ENCODE assay signal across 8 cellular contexts in the genomic region with DNA sequence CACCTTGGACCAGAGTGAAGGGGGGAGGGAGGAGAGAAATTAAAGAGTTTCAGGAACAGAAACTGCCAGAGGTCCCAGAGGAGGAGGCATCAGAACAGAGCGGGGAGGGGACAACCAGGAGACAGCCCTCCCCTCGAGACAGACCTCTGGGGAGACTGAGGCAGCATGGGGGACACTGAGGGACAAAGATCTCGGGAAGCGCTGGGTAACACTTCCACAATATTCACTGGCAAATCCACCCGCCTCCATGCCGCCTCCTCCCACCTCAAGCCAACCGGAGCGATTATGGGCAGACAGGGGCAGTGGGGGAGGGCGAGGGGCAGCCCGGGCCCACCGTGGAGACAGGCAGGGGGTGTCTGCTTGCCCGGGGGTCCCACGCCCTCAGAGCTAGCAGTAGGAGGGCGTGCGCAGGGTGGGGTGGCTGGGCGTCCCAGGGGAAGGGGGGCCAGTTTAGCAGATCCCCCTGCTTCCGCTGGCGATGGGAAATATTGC. TPM values are rescaled to one million over a fixed set of nuclear protein-coding genes. Genes with fewer than 3 reads are reported as not detected.
DNase-seq lines count a peak whose midpoint lies in the region; ATAC-seq and TF ChIP-seq lines count a peak whose summit lies in the region.

No MANE protein-coding gene starts in this region.

- no peak for TF ChIP-seq CTCF in thoracic aorta (IDR thresholded peaks at IDR 0.05)

- H3K27me3 ChIP-seq in iPS-20b (ENCODE audit: insufficient read depth, low read length) (peaks cover 17% of the 10 kb centered on the region; the same call in 1 of the 2 replicates), thoracic aorta (replicated peaks; ENCODE audit: insufficient read depth) (no peaks in the 10 kb centered on the region)

- H3K9me3 Mint-ChIP-seq in T-helper 2 cell treated with Interferon-gamma antibody and Interleukin-4, amounts not matched to agents 5 μg/mL and 100 μg/mL, for 36 hours, result no peaks in the 10 kb centered on the region
- H3K9me3 Mint-ChIP-seq in activated CD4-positive, alpha-beta memory T cell treated with anti-CD3 and anti-CD28 coated beads, Interleukin-2, amount 10 ng/mL, durations not matched to agents 7 days and 5 days, result no peaks in the 10 kb centered on the region

- peaks cover 2% of the 10 kb centered on the region for H3K36me3 Mint-ChIP-seq in T-helper 2 cell treated with Interferon-gamma antibody and Interleukin-4, amounts not matched to agents 5 μg/mL and 100 μg/mL, for 36 hours (ENCODE audit: low read depth)
- peaks cover 2% of the 10 kb centered on the region for H3K36me3 Mint-ChIP-seq in activated CD4-positive, alpha-beta memory T cell treated with anti-CD3 and anti-CD28 coated beads, Interleukin-2, amount 10 ng/mL, durations not matched to agents 7 days and 5 days (ENCODE audit: low read depth)

- DNase-seq in T-helper 2 cell treated with Interferon-gamma antibody and Interleukin-4, amounts not matched to agents 5 μg/mL and 100 μg/mL, for 36 hours (ENCODE audit: low spot score), result no peak
- DNase-seq in T-helper 2 cell, result no peak
- DNase-seq in activated CD4-positive, alpha-beta memory T cell treated with anti-CD3 and anti-CD28 coated beads, Interleukin-2, amount 10 ng/mL, durations not matched to agents 7 days and 5 days, result no peak
- DNase-seq in thoracic aorta (ENCODE audit: low spot score), result no peak
- no peak for DNase-seq in NCI-H446 treated with DMSO at 0.1 percent for 48 hours (lab: John Stamatoyannopoulos, UW)
- DNase-seq in effector CD8-positive, alpha-beta T cell (lab: John Stamatoyannopoulos, UW), result no peak
- DNase-seq in T1000 (lab: John Stamatoyannopoulos, UW), result no peak

- H3K9me3 ChIP-seq in iPS-20b (ENCODE audit: insufficient read depth, low read depth, low read length) (no peaks in the 10 kb centered on the region), thoracic aorta (no peaks in the 10 kb centered on the region)

- H3K36me3 ChIP-seq in iPS-20b (ENCODE audit: insufficient read depth, low read depth, low read length) (peaks cover 8% of the 10 kb centered on the region; the same call in 1 of the 2 replicates), thoracic aorta (no peaks in the 10 kb centered on the region)

- peaks cover 38% of the 10 kb centered on the region for H3K4me1 Mint-ChIP-seq in T-helper 2 cell treated with Interferon-gamma antibody and Interleukin-4, amounts not matched to agents 5 μg/mL and 100 μg/mL, for 36 hours (ENCODE audit: low read depth)
- peaks cover 55% of the 10 kb centered on the region for H3K4me1 Mint-ChIP-seq in activated CD4-positive, alpha-beta memory T cell treated with anti-CD3 and anti-CD28 coated beads, Interleukin-2, amount 10 ng/mL, durations not matched to agents 7 days and 5 days

- peaks cover 42% of the 10 kb centered on the region for H3K27me3 Mint-ChIP-seq in T-helper 2 cell treated with Interferon-gamma antibody and Interleukin-4, amounts not matched to agents 5 μg/mL and 100 μg/mL, for 36 hours (ENCODE audit: low read depth)
- H3K27me3 Mint-ChIP-seq in activated CD4-positive, alpha-beta memory T cell treated with anti-CD3 and anti-CD28 coated beads, Interleukin-2, amount 10 ng/mL, durations not matched to agents 7 days and 5 days, result peaks cover 44% of the 10 kb centered on the region

- peak overlapping the region; percentile 56 for H3K27ac Mint-ChIP-seq in T-helper 2 cell treated with Interferon-gamma antibody and Interleukin-4, amounts not matched to agents 5 μg/mL and 100 μg/mL, for 36 hours
- no peak overlapping the region for H3K27ac Mint-ChIP-seq in activated CD4-positive, alpha-beta memory T cell treated with anti-CD3 and anti-CD28 coated beads, Interleukin-2, amount 10 ng/mL, durations not matched to agents 7 days and 5 days

- ATAC-seq in thoracic aorta (ENCODE audit: insufficient number of reproducible peaks, low FRiP score, low read depth), result no peak

- H3K4me3 ChIP-seq in iPS-20b (ENCODE audit: low read length) (peak overlapping the region; percentile 85), thoracic aorta (peak overlapping the region; percentile 92)

- POLR2A ChIA-PET in activated CD4-positive, alpha-beta memory T cell treated with anti-CD3 and anti-CD28 coated beads, Interleukin-2, amount 10 ng/mL, durations not matched to agents 7 days and 5 days (lab: Charles Lee), result interaction anchor here (0.6 to 1.0 kb wide), 3 partner anchors 16 to 715 kb away, joined by 3 read pairs; a partner anchor contains a TSS

- H3K27ac ChIP-seq in iPS-20b (ENCODE audit: low read length), result peak overlapping the region; percentile 92
- H3K27ac ChIP-seq in thoracic aorta, result peak overlapping the region; percentile 74 to 83

- H3K4me1 ChIP-seq in iPS-20b (ENCODE audit: insufficient read depth, low read length), result peaks cover 25% of the 10 kb centered on the region
- H3K4me1 ChIP-seq in thoracic aorta (ENCODE audit: control insufficient read depth in 1 of 2, low read depth in 2 of 2), result peaks cover 18 to 51% of the 10 kb centered on the region in 2 donors

- peak overlapping the region; percentile 95; the same call in 1 of the 2 replicates for H3K9ac ChIP-seq in iPS-20b (ENCODE audit: low read depth, low read length)

- H3K4me3 Mint-ChIP-seq in T-helper 2 cell treated with Interferon-gamma antibody and Interleukin-4, amounts not matched to agents 5 μg/mL and 100 μg/mL, for 36 hours, result peak overlapping the region; percentile 74
- peak overlapping the region; percentile 40 for H3K4me3 Mint-ChIP-seq in activated CD4-positive, alpha-beta memory T cell treated with anti-CD3 and anti-CD28 coated beads, Interleukin-2, amount 10 ng/mL, durations not matched to agents 7 days and 5 days

- CTCF ChIA-PET in activated CD4-positive, alpha-beta memory T cell treated with anti-CD3 and anti-CD28 coated beads, Interleukin-2, amount 10 ng/mL, durations not matched to agents 7 days and 5 days (lab: Charles Lee), result interaction anchor here (1.1 to 1.7 kb wide), 2 partner anchors 13 to 72 kb away, joined by 3 to 5 read pairs; a partner anchor contains a TSS

RNA-seq across cellular contexts. Expression of a gene that starts 1.2 kb away (rescaled TPM):
- 1 to 10 TPM; 2.6 to 3.3 TPM for total RNA-seq in activated CD4-positive, alpha-beta memory T cell treated with anti-CD3 and anti-CD28 coated beads, Interleukin-2, amount 10 ng/mL, durations not matched to agents 7 days and 5 days
- total RNA-seq in thoracic aorta, result 10 to 100 TPM; 14.1 to 28.4 TPM

RNA-seq across cellular contexts. Expression of a gene that starts 5.6 kb away (rescaled TPM):
- 100 to 1,000 TPM; 241 to 242 TPM for total RNA-seq in activated CD4-positive, alpha-beta memory T cell treated with anti-CD3 and anti-CD28 coated beads, Interleukin-2, amount 10 ng/mL, durations not matched to agents 7 days and 5 days
- 100 to 1,000 TPM; 108 to 124 TPM for total RNA-seq in thoracic aorta

RNA-seq across cellular contexts. Expression of a gene that starts 16.8 kb away (rescaled TPM):
- total RNA-seq in activated CD4-positive, alpha-beta memory T cell treated with anti-CD3 and anti-CD28 coated beads, Interleukin-2, amount 10 ng/mL, durations not matched to agents 7 days and 5 days, result 10 to 100 TPM; 42.8 to 48.6 TPM
- total RNA-seq in thoracic aorta, result 1 to 10 TPM; 9.3 to 9.6 TPM

RNA-seq across cellular contexts. Expression of a gene that starts 41.9 kb away (rescaled TPM):
- 100 to 1,000 TPM; 262 to 265 TPM for total RNA-seq in activated CD4-positive, alpha-beta memory T cell treated with anti-CD3 and anti-CD28 coated beads, Interleukin-2, amount 10 ng/mL, durations not matched to agents 7 days and 5 days
- 100 to 1,000 TPM; 113 to 201 TPM for total RNA-seq in thoracic aorta

RNA-seq across cellular contexts. Expression of a gene that starts 52.4 kb away (rescaled TPM):
- total RNA-seq in activated CD4-positive, alpha-beta memory T cell treated with anti-CD3 and anti-CD28 coated beads, Interleukin-2, amount 10 ng/mL, durations not matched to agents 7 days and 5 days, result 10 to 100 TPM; 42.0 to 45.7 TPM
- total RNA-seq in thoracic aorta, result 10 to 100 TPM; 56.9 to 82.0 TPM

Comparison
In these comparisons a context has a peak if more than half of its experiments do, and no peak if none do; other contexts are left out.
1. RNA of a gene that starts 16.8 kb away (total RNA-seq): 42.8 to 48.6 TPM in activated CD4-positive, alpha-beta memory T cell treated with anti-CD3 and anti-CD28 coated beads, Interleukin-2, amount 10 ng/mL, durations not matched to agents 7 days and 5 days; 9.3 to 9.6 TPM in thoracic aorta; every median in the first group is over 4 times any median in the second.